14 cellular contexts compared by ENCODE assay signal in the genomic region with DNA sequence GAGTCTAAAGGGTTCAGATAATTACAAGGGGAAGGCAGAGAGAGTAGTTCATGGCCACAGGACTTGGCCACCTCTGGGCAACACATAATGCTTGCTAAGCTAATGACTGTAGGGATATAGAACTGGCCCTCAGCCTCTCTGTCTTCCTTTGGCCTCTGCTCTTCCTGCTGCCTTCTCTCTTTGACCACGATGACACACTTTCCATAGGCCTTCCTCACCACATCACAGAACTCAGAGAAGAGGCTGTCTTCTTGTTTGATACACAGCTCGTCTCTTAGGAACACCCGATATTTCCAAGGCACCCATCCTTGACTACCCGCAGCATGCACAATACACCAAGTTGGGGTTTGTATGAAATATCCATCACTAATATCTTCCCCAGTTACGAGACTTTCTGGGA. TPM values are rescaled to one million over a fixed set of nuclear protein-coding genes. Genes with fewer than 3 reads are reported as not detected.
"Had no signal": no experiment of that assay in that cellular context is flagged by ENCODE, and none has a peak within 500 bp of the region (broad histone marks: within the 10 kb centered on the region; RNA-seq: fewer than 3 reads in every experiment).

No MANE protein-coding gene starts in this region.

RNA-seq across cellular contexts. Expression of a gene that starts 23.2 kb away (rescaled TPM):
- total RNA-seq: activated B cell treated with CpG ODN at 0.5 μM for 24 hours; activated CD4-positive, alpha-beta memory T cell treated with anti-CD3 and anti-CD28 coated beads for 36 hours; activated CD4-positive, alpha-beta memory T cell treated with anti-CD3 and anti-CD28 coated beads, Interleukin-2, amount 10 ng/mL, durations not matched to agents 7 days and 5 days; activated CD4-positive, alpha-beta T cell treated with anti-CD3 and anti-CD28 coated beads for 36 hours; activated CD4-positive, alpha-beta T cell treated with anti-CD3 and anti-CD28 coated beads, Interleukin-2, amount 10 ng/mL, durations not matched to agents 24 days and 14 days; activated CD4-positive, alpha-beta T cell treated with anti-CD3 and anti-CD28 coated beads, Interleukin-2, amount 10 ng/mL, durations not matched to agents 7 days and 5 days; activated CD8-positive, alpha-beta memory T cell treated with anti-CD3 and anti-CD28 coated beads for 36 hours; activated CD8-positive, alpha-beta memory T cell treated with anti-CD3 and anti-CD28 coated beads, Interleukin-2, amount 10 ng/mL, durations not matched to agents 7 days and 5 days; activated CD8-positive, alpha-beta T cell treated with anti-CD3 and anti-CD28 coated beads, Interleukin-2, amount 10 ng/mL, durations not matched to agents 7 days and 5 days; T-cell; T-helper 1 cell treated with Interleukin-12 subunit alpha and Interleukin-12 subunit beta and Interleukin-4 antibody, amounts not matched to agents 30 ng/mL and 1 ng/mL, for 36 hours; T-helper 17 cell; T-helper 2 cell treated with Interferon-gamma antibody and Interleukin-4, amounts not matched to agents 100 ng/mL and 5 ng/mL, for 36 hours; WTC11 had no signal

RNA-seq across cellular contexts. Expression of a gene that starts 36.7 kb away (rescaled TPM):
- total RNA-seq: activated B cell treated with CpG ODN at 0.5 μM for 24 hours; activated CD4-positive, alpha-beta memory T cell treated with anti-CD3 and anti-CD28 coated beads for 36 hours; activated CD4-positive, alpha-beta memory T cell treated with anti-CD3 and anti-CD28 coated beads, Interleukin-2, amount 10 ng/mL, durations not matched to agents 7 days and 5 days; activated CD4-positive, alpha-beta T cell treated with anti-CD3 and anti-CD28 coated beads for 36 hours; activated CD4-positive, alpha-beta T cell treated with anti-CD3 and anti-CD28 coated beads, Interleukin-2, amount 10 ng/mL, durations not matched to agents 24 days and 14 days; activated CD4-positive, alpha-beta T cell treated with anti-CD3 and anti-CD28 coated beads, Interleukin-2, amount 10 ng/mL, durations not matched to agents 7 days and 5 days; activated CD8-positive, alpha-beta memory T cell treated with anti-CD3 and anti-CD28 coated beads for 36 hours; activated CD8-positive, alpha-beta memory T cell treated with anti-CD3 and anti-CD28 coated beads, Interleukin-2, amount 10 ng/mL, durations not matched to agents 7 days and 5 days; activated CD8-positive, alpha-beta T cell treated with anti-CD3 and anti-CD28 coated beads, Interleukin-2, amount 10 ng/mL, durations not matched to agents 7 days and 5 days; T-helper 1 cell treated with Interleukin-12 subunit alpha and Interleukin-12 subunit beta and Interleukin-4 antibody, amounts not matched to agents 30 ng/mL and 1 ng/mL, for 36 hours; T-helper 17 cell; T-helper 2 cell treated with Interferon-gamma antibody and Interleukin-4, amounts not matched to agents 100 ng/mL and 5 ng/mL, for 36 hours had no signal
